In the genomic region with DNA sequence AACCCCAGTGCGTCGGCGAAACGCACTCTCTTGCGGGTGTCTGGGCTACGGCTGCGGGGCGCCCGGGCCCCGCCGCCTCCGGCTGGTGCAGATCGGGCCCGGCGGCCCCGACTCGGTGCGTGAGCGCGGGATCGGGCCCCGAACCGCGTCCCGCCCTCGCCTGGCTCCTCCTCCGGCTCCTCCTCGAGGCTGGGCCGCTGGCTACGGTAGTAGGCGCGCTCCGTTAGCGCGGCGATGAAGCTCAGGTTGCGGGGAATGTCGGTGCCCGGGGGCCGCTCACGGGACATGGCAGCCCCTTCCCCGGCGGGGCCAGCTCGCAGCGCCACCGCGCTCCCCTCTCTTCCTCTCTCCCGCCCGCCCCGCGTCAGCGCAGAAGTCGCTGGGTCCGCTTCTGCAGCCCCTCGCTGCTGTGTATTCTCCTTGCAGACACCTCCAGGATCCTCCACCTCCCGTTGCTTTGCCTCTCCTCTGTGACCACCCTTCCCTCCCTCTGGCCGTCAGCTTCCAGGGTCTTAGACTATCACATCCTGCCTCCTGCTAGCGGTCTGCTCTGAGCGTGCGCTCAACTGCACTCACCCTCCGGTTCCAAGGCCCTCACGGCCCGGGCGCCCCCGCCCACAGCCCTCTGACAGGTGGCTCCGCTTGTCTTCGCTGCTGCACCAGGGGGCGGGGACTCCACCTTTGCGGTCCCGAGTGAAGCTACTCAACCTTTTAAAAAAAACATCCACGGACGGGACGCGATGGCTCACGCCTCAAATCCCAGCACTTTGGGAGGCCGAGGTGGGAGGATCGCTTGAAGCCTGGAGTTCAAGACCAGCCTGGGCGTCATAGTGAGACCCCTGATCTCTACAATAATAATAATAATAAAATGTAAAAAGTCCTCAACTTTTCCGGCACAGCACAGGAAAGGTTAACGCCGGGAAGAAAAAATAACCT, we compare ENCODE assay signal across 8 cellular contexts. TPM values are rescaled to one million over a fixed set of nuclear protein-coding genes. Genes with fewer than 3 reads are reported as not detected.
DNase-seq lines count a peak whose midpoint lies in the region; ATAC-seq and TF ChIP-seq lines count a peak whose summit lies in the region.

A gene with protein sequence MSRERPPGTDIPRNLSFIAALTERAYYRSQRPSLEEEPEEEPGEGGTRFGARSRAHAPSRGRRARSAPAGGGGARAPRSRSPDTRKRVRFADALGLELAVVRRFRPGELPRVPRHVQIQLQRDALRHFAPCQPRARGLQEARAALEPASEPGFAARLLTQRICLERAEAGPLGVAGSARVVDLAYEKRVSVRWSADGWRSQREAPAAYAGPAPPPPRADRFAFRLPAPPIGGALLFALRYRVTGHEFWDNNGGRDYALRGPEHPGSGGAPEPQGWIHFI (minus strand): TSS at position 570 of the 936 bp plus-strand sequence. CDS start 283 bp downstream, at position 287.

- ATAC-seq in GM21367 (IDR thresholded peaks at IDR 0.05; ENCODE audit: unreplicated experiment) (peak; percentile 20), natural killer cell (peak; percentile 30 to 41 (median 32))

- peak within 1 kb of the TSS; percentile 97 for H3K4me3 Mint-ChIP-seq in activated T-cell treated with anti-CD3 and anti-CD28 coated beads, Interleukin-2, amount 50 U/mL, for 24 hours
- H3K4me3 Mint-ChIP-seq in natural killer cell = peak within 1 kb of the TSS; percentile 92

- peak within 1 kb of the TSS; percentile 90 for H3K4me3 ChIP-seq in HUES64 (ENCODE audit: low read length)

- H3K27me3 ChIP-seq in HUES64 (ENCODE audit: insufficient read depth, low read length) = peaks cover 53% of the 10 kb centered on the region

- peaks cover 11% of the 10 kb centered on the region; the same call in 1 of the 2 replicates for H3K4me1 ChIP-seq in HUES64 (ENCODE audit: insufficient read depth, low read length)

- H3K4me1 Mint-ChIP-seq in activated T-cell treated with anti-CD3 and anti-CD28 coated beads, Interleukin-2, amount 50 U/mL, for 24 hours (ENCODE audit: low read depth) = peaks cover 29% of the 10 kb centered on the region
- H3K4me1 Mint-ChIP-seq in natural killer cell = peaks cover 27 to 52% of the 10 kb centered on the region in 2 donors

- H3K36me3 ChIP-seq in HUES64 (ENCODE audit: insufficient read depth, low read length) = no peaks in the 10 kb centered on the region

- H3K27me3 Mint-ChIP-seq in activated T-cell treated with anti-CD3 and anti-CD28 coated beads, Interleukin-2, amount 50 U/mL, for 24 hours = peaks cover 20% of the 10 kb centered on the region
- H3K27me3 Mint-ChIP-seq in natural killer cell (ENCODE audit: low read depth in 2 of 2) = no peaks in the 10 kb centered on the region

- H3K9ac ChIP-seq in HUES64 (ENCODE audit: low read depth, low read length) = peak within 1 kb of the TSS; percentile 72

- DNase-seq in COLO668 (lab: John Stamatoyannopoulos, UW; ENCODE audit: unreplicated experiment) = peak; percentile 93
- DNase-seq in OCI-M1 (lab: John Stamatoyannopoulos, UW) = peak; percentile 68
- DNase-seq in activated T-cell treated with anti-CD3 and anti-CD28 coated beads, Interleukin-2, amount 50 U/mL, for 24 hours = peak; percentile 89
- peak; percentile 57 for DNase-seq in fibroblast of gingiva (ENCODE audit: low read depth)
- peak; percentile 64 for DNase-seq in natural killer cell
- peak; percentile 85 for DNase-seq in stimulated activated naive CD4-positive, alpha-beta T cell treated with Interleukin-2 at 50 U/mL for 16 hours (lab: John Stamatoyannopoulos, UW)

- TF ChIP-seq CTCF in natural killer cell (IDR thresholded peaks at IDR 0.05) = no peak

- WGBS in HUES64 = 4% methylated on average over 80 of the region's 81 CpGs

- no peaks in the 10 kb centered on the region for H3K9me3 ChIP-seq in HUES64 (ENCODE audit: insufficient read depth, low read depth, low read length)

- H3K36me3 Mint-ChIP-seq in activated T-cell treated with anti-CD3 and anti-CD28 coated beads, Interleukin-2, amount 50 U/mL, for 24 hours (ENCODE audit: low read depth) = peaks cover 35% of the 10 kb centered on the region
- no peaks in the 10 kb centered on the region for H3K36me3 Mint-ChIP-seq in natural killer cell

- H3K27ac ChIP-seq in HUES64 (ENCODE audit: low read depth, low read length) = peak within 1 kb of the TSS; percentile 86

- H3K27ac Mint-ChIP-seq in activated T-cell treated with anti-CD3 and anti-CD28 coated beads, Interleukin-2, amount 50 U/mL, for 24 hours = peak within 1 kb of the TSS; percentile 99
- peak within 1 kb of the TSS; percentile 92 to 99 for H3K27ac Mint-ChIP-seq in natural killer cell

- intact Hi-C loops in natural killer cell (cut with micrococcal nuclease) = loop anchor here (10.0 kb wide), 1 partner anchor 208 kb away; a partner anchor contains a TSS

- H3K9me3 Mint-ChIP-seq in activated T-cell treated with anti-CD3 and anti-CD28 coated beads, Interleukin-2, amount 50 U/mL, for 24 hours = no peaks in the 10 kb centered on the region
- no peaks in the 10 kb centered on the region for H3K9me3 Mint-ChIP-seq in natural killer cell

RNA-seq across cellular contexts. Expression of the gene that starts here (rescaled TPM):
- polyA plus RNA-seq in HUES64 (2013, experiment 1 of 2) = 2.2 TPM
- 3.7 TPM for polyA plus RNA-seq in HUES64 (2013, experiment 2 of 2)
- total RNA-seq in natural killer cell = 10 to 100 TPM; 13.2 to 27.8 (median 25.1) TPM

Comparison
In these comparisons a context has a peak if more than half of its experiments do, and no peak if none do; other contexts are left out.
1. Peak in every context shown above with its lines: DNase-seq, ATAC-seq, H3K4me3 ChIP-seq and H3K27ac ChIP-seq.